In genomic region chr4:67700874-67701850, GRCh38 we compare ENCODE assay signal across 8 cellular contexts. TPM values are rescaled to one million over a fixed set of nuclear protein-coding genes. Genes with fewer than 3 reads are reported as not detected.
DNase-seq lines count a peak whose midpoint lies in the region; ATAC-seq and TF ChIP-seq lines count a peak whose summit lies in the region.

UBA6 (minus strand) TSS chr4:67701155; CDS start chr4:67701119, 36 bp downstream.

- H3K4me3 Mint-ChIP-seq in activated naive CD8-positive, alpha-beta T cell treated with anti-CD3 and anti-CD28 coated beads, Interleukin-2, amount 50 U/mL, for 24 hours: peak within 1 kb of the TSS; percentile 89

- peak within 1 kb of the TSS; percentile 84 for H2AFZ ChIP-seq in parathyroid adenoma

- H3K79me2 ChIP-seq in parathyroid adenoma: peaks cover 2% of the 10 kb centered on the region

- peak within 1 kb of the TSS; percentile 81 for H3K27ac ChIP-seq in cardiac muscle cell
- peak within 1 kb of the TSS; percentile 77 for H3K27ac ChIP-seq in parathyroid adenoma
- H3K27ac ChIP-seq in tibial nerve: peak within 1 kb of the TSS; percentile 78 to 97 (median 87)

- no peak within 1 kb of the TSS for H3K9ac ChIP-seq in parathyroid adenoma

- H3K9me3 ChIP-seq in cardiac muscle cell (ENCODE audit: low read depth) (no peaks in the 10 kb centered on the region), parathyroid adenoma (ENCODE audit: control insufficient read depth, low read length) (no peaks in the 10 kb centered on the region), tibial nerve (no peaks in the 10 kb centered on the region)

- TF ChIP-seq EP300 in tibial nerve (IDR thresholded peaks at IDR 0.05): peak; percentile 23 to 74

- H3K27ac Mint-ChIP-seq in activated naive CD8-positive, alpha-beta T cell treated with anti-CD3 and anti-CD28 coated beads, Interleukin-2, amount 50 U/mL, for 24 hours: peak within 1 kb of the TSS; percentile 94

- H3K4me1 ChIP-seq in cardiac muscle cell (ENCODE audit: low read depth) (peaks cover 4% of the 10 kb centered on the region), parathyroid adenoma (no peaks in the 10 kb centered on the region), tibial nerve (peaks cover 0 to 24% (median 8%) of the 10 kb centered on the region in 4 donors)

- H3K4me2 ChIP-seq in parathyroid adenoma (ENCODE audit: low read length): peak within 1 kb of the TSS; percentile 93

- TF ChIP-seq CTCF in GM12875 (IDR thresholded peaks at IDR 0.05; ENCODE audit: borderline replicate concordance, insufficient read depth, low read depth, low read length) (peak; percentile 53), cardiac muscle cell (IDR thresholded peaks at IDR 0.05; ENCODE audit: low read depth, low read length) (peak; percentile 38), parathyroid adenoma (IDR thresholded peaks at IDR 0.05) (peak; percentile 36), tibial nerve (IDR thresholded peaks at IDR 0.05) (peak; percentile 29 to 69 (median 36))

- H3K27me3 ChIP-seq in cardiac muscle cell: no peaks in the 10 kb centered on the region
- H3K27me3 ChIP-seq in parathyroid adenoma (ENCODE audit: control insufficient read depth, insufficient read depth, low read length): no peaks in the 10 kb centered on the region
- no peaks in the 10 kb centered on the region for H3K27me3 ChIP-seq in tibial nerve

- H3K4me3 ChIP-seq in GM12875 (ENCODE audit: low read depth, low read length) (peak within 1 kb of the TSS; percentile 90), cardiac muscle cell (peak within 1 kb of the TSS; percentile 68), parathyroid adenoma (ENCODE audit: low read depth, low read length) (peak within 1 kb of the TSS; percentile 91), tibial nerve (peak within 1 kb of the TSS; percentile 76 to 98 (median 82))

- TF ChIP-seq POLR2A in tibial nerve (IDR thresholded peaks at IDR 0.05): peak in 1 of 2 donors; percentile 41

- ATAC-seq in HG02798 (IDR thresholded peaks at IDR 0.05; ENCODE audit: poor library complexity, unreplicated experiment): peak; percentile 98
- peak; percentile 98 for ATAC-seq in activated naive CD8-positive, alpha-beta T cell treated with anti-CD3 and anti-CD28 coated beads, Interleukin-2, amount 50 U/mL, for 24 hours

- H3K4me1 Mint-ChIP-seq in activated naive CD8-positive, alpha-beta T cell treated with anti-CD3 and anti-CD28 coated beads, Interleukin-2, amount 50 U/mL, for 24 hours: peaks cover 54% of the 10 kb centered on the region

- H3K9me3 Mint-ChIP-seq in activated naive CD8-positive, alpha-beta T cell treated with anti-CD3 and anti-CD28 coated beads, Interleukin-2, amount 50 U/mL, for 24 hours: peaks cover 11% of the 10 kb centered on the region

- DNase-seq in NCI-H1417 treated with DMSO at 0.1 percent for 48 hours (lab: John Stamatoyannopoulos, UW) (peak; percentile 75), SW480 (ENCODE audit: low spot score) (peak; percentile 95), cardiac muscle cell (ENCODE audit: low read depth in 1 of 2, low spot score in 1 of 2) (peak; percentile 97 to 98), tibial nerve (ENCODE audit: low spot score in 2 of 2) (peak; percentile 80 to 89)
- DNase-seq in activated naive CD8-positive, alpha-beta T cell treated with anti-CD3 and anti-CD28 coated beads, Interleukin-2, amount 50 U/mL, for 24 hours: peak; percentile 97

- WGBS in tibial nerve, 2 donors: 1% methylated on average over 23 to 40 of the region's 55 CpGs

- H3K36me3 ChIP-seq in cardiac muscle cell: no peaks in the 10 kb centered on the region
- no peaks in the 10 kb centered on the region for H3K36me3 ChIP-seq in parathyroid adenoma (ENCODE audit: control insufficient read depth, insufficient read depth, low read length)
- H3K36me3 ChIP-seq in tibial nerve: no peaks in the 10 kb centered on the region

- peaks cover 21% of the 10 kb centered on the region for H3K36me3 Mint-ChIP-seq in activated naive CD8-positive, alpha-beta T cell treated with anti-CD3 and anti-CD28 coated beads, Interleukin-2, amount 50 U/mL, for 24 hours (ENCODE audit: low read depth)

- H3K27me3 Mint-ChIP-seq in activated naive CD8-positive, alpha-beta T cell treated with anti-CD3 and anti-CD28 coated beads, Interleukin-2, amount 50 U/mL, for 24 hours: no peaks in the 10 kb centered on the region

RNA-seq across cellular contexts. Expression of gene UBA6, which starts in this region (rescaled TPM):
- total RNA-seq in cardiac muscle cell (40.6 and 75.2 TPM in 2 replicates), tibial nerve (10 to 100 TPM; 22.9 to 51.5 (median 36.9) TPM)
- 17.9 and 19.8 TPM in 2 replicates for polyA plus RNA-seq in cardiac muscle cell

Comparison
In these comparisons a context has a peak if more than half of its experiments do, and no peak if none do; other contexts are left out.
1. Peak in every context shown above with its lines: DNase-seq, ATAC-seq, H3K4me3 ChIP-seq and H3K27ac ChIP-seq.